1 cellular context compared by ENCODE assay signal in genomic region chr18:11996907-11997306, GRCh38.
TF ChIP-seq lines count a peak whose summit lies in the region.

No MANE protein-coding gene starts in this region.

TF ChIP-seq in H1, 55 proteins besides CTCF, POLR2A, EP300 and RAD21:
- TF ChIP-seq TBP (IDR thresholded peaks at IDR 0.05; ENCODE audit: low read depth, low read length) (no peak), SP2 (IDR thresholded peaks at IDR 0.05; ENCODE audit: low read length) (no peak), CREB1 (IDR thresholded peaks at IDR 0.05) (no peak), KDM5A (IDR thresholded peaks at IDR 0.05; ENCODE audit: low read length) (no peak), JUND (IDR thresholded peaks at IDR 0.05; ENCODE audit: low read length) (no peak), RNF2 (IDR thresholded peaks at IDR 0.05; ENCODE audit: borderline replicate concordance, low read depth, low read length, missing control alignments, poor library complexity, severe bottlenecking) (no peak), PHF8 (conservative IDR thresholded peaks at IDR 0.05; ENCODE audit: low read depth, low read length) (no peak), SRF (IDR thresholded peaks at IDR 0.05; ENCODE audit: low read depth, low read length) (no peak)
